Comparison of ENCODE assay signal across 2 cellular contexts in genomic region chr10:105024184-105024583, GRCh38.
TF ChIP-seq lines count a peak whose summit lies in the region.

No MANE protein-coding gene starts in this region.

TF ChIP-seq in GM23338, 12 proteins besides CTCF, POLR2A, EP300 and RAD21 (continued from another document):
- TF ChIP-seq NANOG (IDR thresholded peaks at IDR 0.05; ENCODE audit: borderline replicate concordance) = no peak
- no peak for TF ChIP-seq EZH2phosphoT487 (IDR thresholded peaks at IDR 0.05; ENCODE audit: unreplicated experiment)
- no peak for TF ChIP-seq JUNB (IDR thresholded peaks at IDR 0.05; ENCODE audit: unreplicated experiment)
- no peak for TF ChIP-seq EZH2 (IDR thresholded peaks at IDR 0.05; ENCODE audit: low read depth, unreplicated experiment)
- TF ChIP-seq REST (IDR thresholded peaks at IDR 0.05; ENCODE audit: unreplicated experiment) = no peak
- no peak for TF ChIP-seq CREB1 (CRISPR knock-in tag; IDR thresholded peaks at IDR 0.05; ENCODE audit: low read depth)
- TF ChIP-seq ETS1 (IDR thresholded peaks at IDR 0.05) = no peak
- TF ChIP-seq STAT1 (IDR thresholded peaks at IDR 0.05; ENCODE audit: unreplicated experiment) = no peak
- TF ChIP-seq POLR2AphosphoS5 (IDR thresholded peaks at IDR 0.05; ENCODE audit: low read depth) = no peak
- no peak for TF ChIP-seq ZNF462 (CRISPR knock-in tag; IDR thresholded peaks at IDR 0.05)

TF ChIP-seq in H1, 55 proteins besides CTCF, POLR2A, EP300 and RAD21 (continued from another document):
- TF ChIP-seq NANOG (IDR thresholded peaks at IDR 0.05; ENCODE audit: insufficient read depth, low read depth, low read length, poor library complexity, severe bottlenecking) = no peak
- no peak for TF ChIP-seq SP1 (IDR thresholded peaks at IDR 0.05; ENCODE audit: low read depth, low read length)
- no peak for TF ChIP-seq RFX5 (IDR thresholded peaks at IDR 0.05; ENCODE audit: borderline replicate concordance, low read depth, low read length)
- no peak for TF ChIP-seq ATF2 (IDR thresholded peaks at IDR 0.05; ENCODE audit: low read length)
- TF ChIP-seq POU5F1 (IDR thresholded peaks at IDR 0.05; ENCODE audit: low read depth, low read length) = no peak
- no peak for TF ChIP-seq MAFK (IDR thresholded peaks at IDR 0.05; ENCODE audit: low read depth, low read length)
- TF ChIP-seq CHD1 (IDR thresholded peaks at IDR 0.05; ENCODE audit: low read depth, low read length) = no peak
- TF ChIP-seq CHD2 (IDR thresholded peaks at IDR 0.05; ENCODE audit: low read length) = no peak
- no peak for TF ChIP-seq CEBPB (IDR thresholded peaks at IDR 0.05; ENCODE audit: low read depth, low read length)
- TF ChIP-seq TAF7 (optimal IDR thresholded peaks at IDR 0.05; ENCODE audit: borderline replicate concordance, low read depth, low read length) = no peak
- no peak for TF ChIP-seq GTF2F1 (IDR thresholded peaks at IDR 0.05; ENCODE audit: borderline replicate concordance, low read depth, low read length)
- no peak for TF ChIP-seq ASH2L (IDR thresholded peaks at IDR 0.05; ENCODE audit: low read length)
- TF ChIP-seq SIRT6 (IDR thresholded peaks at IDR 0.05; ENCODE audit: low read length) = no peak
- no peak for TF ChIP-seq NRF1 (IDR thresholded peaks at IDR 0.05; ENCODE audit: low read depth, low read length)
- no peak for TF ChIP-seq ZNF274 (IDR thresholded peaks at IDR 0.05; ENCODE audit: borderline replicate concordance, extremely low read depth, low read length)
- no peak for TF ChIP-seq SP4 (IDR thresholded peaks at IDR 0.05; ENCODE audit: low read length)
- TF ChIP-seq SP2 (IDR thresholded peaks at IDR 0.05; ENCODE audit: low read length) = no peak
